Comparison of ENCODE assay signal across 9 cellular contexts in the genomic region with DNA sequence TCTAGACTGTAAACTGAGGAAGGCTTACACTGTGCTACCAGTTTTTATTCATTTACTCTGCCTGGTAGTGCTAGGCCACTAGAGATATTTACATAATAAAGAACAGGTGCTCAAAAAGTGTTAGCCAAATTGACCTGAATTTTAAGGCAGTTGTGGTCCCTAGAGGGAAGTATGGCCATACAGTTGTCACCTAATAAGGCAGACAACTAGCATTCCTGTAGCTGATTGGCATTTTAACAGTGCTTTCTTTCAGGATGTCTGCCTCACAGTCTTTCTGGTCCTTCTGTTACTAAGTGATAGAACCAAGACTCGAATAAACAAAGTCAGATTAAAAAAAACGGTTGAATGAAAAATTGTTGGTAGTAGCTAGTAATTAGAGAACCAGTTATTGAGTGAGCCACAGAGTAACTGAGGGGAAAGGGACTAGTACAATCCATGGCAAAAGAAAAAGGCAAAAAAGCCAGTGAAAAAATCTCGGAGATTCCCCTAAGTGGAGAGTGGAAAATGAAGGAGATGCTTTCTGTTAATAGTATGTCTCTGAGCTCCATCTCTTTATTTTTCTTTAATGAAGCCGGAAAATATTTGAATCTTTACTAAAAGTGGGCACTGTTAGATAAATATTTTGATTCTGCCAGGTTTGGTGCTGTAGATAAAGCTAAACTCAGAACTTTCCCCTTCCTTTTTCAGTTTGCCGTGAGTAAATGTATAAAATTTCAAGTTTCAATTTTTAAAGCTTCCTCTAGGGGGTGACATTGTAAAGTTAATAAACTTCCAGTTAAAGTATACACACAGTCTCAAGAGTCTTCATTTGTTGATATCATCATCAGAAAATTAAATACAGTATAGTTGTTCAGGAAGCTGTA. TPM values are rescaled to one million over a fixed set of nuclear protein-coding genes. Genes with fewer than 3 reads are reported as not detected.
DNase-seq lines count a peak whose midpoint lies in the region; ATAC-seq, FAIRE-seq and TF ChIP-seq lines count a peak whose summit lies in the region.
"Had no signal": no experiment of that assay in that cellular context is flagged by ENCODE, and none has a peak within 500 bp of the region (broad histone marks: within the 10 kb centered on the region; RNA-seq: fewer than 3 reads in every experiment).

No MANE protein-coding gene starts in this region.

- ATAC-seq in A549 (peak; percentile 70 to 83; a peak in 5 of 6 replicates), GM18498 (IDR thresholded peaks at IDR 0.05; ENCODE audit: unreplicated experiment) (peak; percentile 52), WTC11 (peak; percentile 93), HG02973 (IDR thresholded peaks at IDR 0.05; ENCODE audit: unreplicated experiment) (no peak)

- DNase-seq in A549 (ENCODE audit: low read depth in 1 of 2, low spot score in 1 of 2) (peak; percentile 21 to 26), WTC11 (ENCODE audit: low spot score) (no peak), superior temporal gyrus (ENCODE audit: extremely low spot score) (peak; percentile 75)
- no peak for DNase-seq in effector memory CD4-positive, alpha-beta T cell

- TF ChIP-seq CTCF in A549 (IDR thresholded peaks at IDR 0.05) (peak; percentile 47; the same call in 2 of the 3 replicates), WTC11 (IDR thresholded peaks at IDR 0.05) (peak; percentile 41; the same call in 1 of the 2 replicates)

- CTCF ChIA-PET in A549 (lab: Yijun Ruan, JAX) (interaction anchor here (0.6 to 2.2 kb wide), 25 partner anchors 9 to 1161 kb away, joined by 3 to 22 read pairs (median 4); a partner anchor contains a TSS), WTC11 (lab: Charles Lee) (interaction anchor here (0.8 to 2.5 kb wide), 17 partner anchors 9 to 319 kb away, joined by 3 to 34 read pairs (median 4); a partner anchor contains a TSS)

- no peaks in the 10 kb centered on the region for H3K36me3 ChIP-seq in HUES6 (ENCODE audit: control insufficient read depth, insufficient read depth, low read length)
- no peaks in the 10 kb centered on the region for H3K36me3 ChIP-seq in iPS-18a (ENCODE audit: control insufficient read depth, low read depth, low read length)
- no peaks in the 10 kb centered on the region for H3K36me3 ChIP-seq in effector memory CD4-positive, alpha-beta T cell (ENCODE audit: control insufficient read depth, insufficient read depth, low read length)
- H3K36me3 ChIP-seq: HAP-1 had no signal

- TF ChIP-seq EP300 in A549 (IDR thresholded peaks at IDR 0.05), result no peak

- no peaks in the 10 kb centered on the region for H3K27me3 Mint-ChIP-seq in WTC11 (ENCODE audit: low read depth)

- peak overlapping the region; percentile 63 for H3K4me2 ChIP-seq in A549

- WGBS in A549 (ENCODE audit: missing lambda C conversion rate), result 36% methylated on average over 5 of the region's 5 CpGs

- H3K4me3 Mint-ChIP-seq in WTC11, result peak overlapping the region; percentile 52

- FAIRE-seq in A549 (lab: Jason Lieb, UNC), result no peak

- no peak for TF ChIP-seq POLR2A in A549 (IDR thresholded peaks at IDR 0.05; ENCODE audit: low read length)

- H3K4me3 ChIP-seq in A549 (no peak overlapping the region), HUES6 (ENCODE audit: low read depth, low read length) (peak overlapping the region; percentile 2), iPS-18a (ENCODE audit: low read length) (peak overlapping the region; percentile 4)
- H3K4me3 ChIP-seq in effector memory CD4-positive, alpha-beta T cell (ENCODE audit: insufficient read depth, low read depth, low read length, poor library complexity, severe bottlenecking), result no peak overlapping the region
- H3K4me3 ChIP-seq: HAP-1 had no signal

- H3K27ac ChIP-seq in A549 (peak overlapping the region; percentile 16 to 68; a peak in 4 of 6 replicates), HUES6 (ENCODE audit: low read depth, low read length) (peak overlapping the region; percentile 76), iPS-18a (ENCODE audit: low read length) (peak overlapping the region; percentile 66)
- no peak overlapping the region for H3K27ac ChIP-seq in effector memory CD4-positive, alpha-beta T cell (ENCODE audit: insufficient read depth, low read length, poor library complexity, severe bottlenecking)

- H3K27me3 ChIP-seq in HUES6 (ENCODE audit: control insufficient read depth, insufficient read depth, low read length) (no peaks in the 10 kb centered on the region), iPS-18a (ENCODE audit: control insufficient read depth, insufficient read depth, low read length) (no peaks in the 10 kb centered on the region)
- H3K27me3 ChIP-seq in effector memory CD4-positive, alpha-beta T cell (replicated peaks; ENCODE audit: control insufficient read depth, insufficient read depth, low read length, poor library complexity, severe bottlenecking), result no peaks in the 10 kb centered on the region

- H3K9me3 Mint-ChIP-seq in WTC11, result no peaks in the 10 kb centered on the region

- H3K9me3 ChIP-seq in A549 (no peaks in the 10 kb centered on the region), HUES6 (ENCODE audit: control insufficient read depth, insufficient read depth, low read depth, low read length) (no peaks in the 10 kb centered on the region), iPS-18a (ENCODE audit: control insufficient read depth, low read depth, low read length) (no peaks in the 10 kb centered on the region)
- H3K9me3 ChIP-seq in effector memory CD4-positive, alpha-beta T cell (ENCODE audit: control insufficient read depth, low read length), result no peaks in the 10 kb centered on the region
- H3K9me3 ChIP-seq: HAP-1 had no signal

- POLR2A ChIA-PET in A549 (lab: Yijun Ruan, JAX), result no interaction called here
- POLR2A ChIA-PET in WTC11 (lab: Charles Lee), result no interaction called here

- peak; percentile 63 for TF ChIP-seq RAD21 in A549 (conservative IDR thresholded peaks at IDR 0.05 in 1 of 2, IDR thresholded peaks at IDR 0.05 in 1 of 2)

- peaks cover 44% of the 10 kb centered on the region for H3K4me1 Mint-ChIP-seq in WTC11

- H3K27ac Mint-ChIP-seq in WTC11, result peak overlapping the region; percentile 97

- no peaks in the 10 kb centered on the region for H3K36me3 Mint-ChIP-seq in WTC11

- H3K9ac ChIP-seq in HUES6 (ENCODE audit: low read length), result peak overlapping the region; percentile 24
- peak overlapping the region; percentile 44 for H3K9ac ChIP-seq in iPS-18a (ENCODE audit: low read length)

- H3K4me1 ChIP-seq in A549, result peaks cover 26% of the 10 kb centered on the region; the same call in 2 of the 3 replicates
- H3K4me1 ChIP-seq in HUES6 (ENCODE audit: control insufficient read depth, insufficient read depth, low read length), result peaks cover 19% of the 10 kb centered on the region
- peaks cover 17% of the 10 kb centered on the region for H3K4me1 ChIP-seq in iPS-18a (ENCODE audit: control insufficient read depth, low read depth, low read length)
- no peaks in the 10 kb centered on the region for H3K4me1 ChIP-seq in effector memory CD4-positive, alpha-beta T cell (ENCODE audit: control insufficient read depth, insufficient read depth, low read length, poor library complexity, severe bottlenecking)

TF ChIP-seq in A549, 52 proteins besides CTCF, POLR2A, EP300 and RAD21:
- TF ChIP-seq FOXS1 (CRISPR knock-in tag; IDR thresholded peaks at IDR 0.05) (no peak), SMC3 (IDR thresholded peaks at IDR 0.05) (peak; percentile 38; the same call in 1 of the 3 replicates), EHF (CRISPR knock-in tag; IDR thresholded peaks at IDR 0.05) (no peak), RCOR1 (IDR thresholded peaks at IDR 0.05; ENCODE audit: low read depth, low read length) (no peak), KDM5A (IDR thresholded peaks at IDR 0.05) (peak; percentile 39; the same call in 1 of the 2 replicates)
- TF ChIP-seq, protein P1, sequence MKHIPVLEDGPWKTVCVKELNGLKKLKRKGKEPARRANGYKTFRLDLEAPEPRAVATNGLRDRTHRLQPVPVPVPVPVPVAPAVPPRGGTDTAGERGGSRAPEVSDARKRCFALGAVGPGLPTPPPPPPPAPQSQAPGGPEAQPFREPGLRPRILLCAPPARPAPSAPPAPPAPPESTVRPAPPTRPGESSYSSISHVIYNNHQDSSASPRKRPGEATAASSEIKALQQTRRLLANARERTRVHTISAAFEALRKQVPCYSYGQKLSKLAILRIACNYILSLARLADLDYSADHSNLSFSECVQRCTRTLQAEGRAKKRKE (CRISPR knock-in tag; IDR thresholded peaks at IDR 0.05; ENCODE audit: low read depth), result no peak
TF ChIP-seq in A549: peak in this region for 2.

TF ChIP-seq in WTC11, 78 proteins besides CTCF, POLR2A, EP300 and RAD21:
- TF ChIP-seq, protein P2, sequence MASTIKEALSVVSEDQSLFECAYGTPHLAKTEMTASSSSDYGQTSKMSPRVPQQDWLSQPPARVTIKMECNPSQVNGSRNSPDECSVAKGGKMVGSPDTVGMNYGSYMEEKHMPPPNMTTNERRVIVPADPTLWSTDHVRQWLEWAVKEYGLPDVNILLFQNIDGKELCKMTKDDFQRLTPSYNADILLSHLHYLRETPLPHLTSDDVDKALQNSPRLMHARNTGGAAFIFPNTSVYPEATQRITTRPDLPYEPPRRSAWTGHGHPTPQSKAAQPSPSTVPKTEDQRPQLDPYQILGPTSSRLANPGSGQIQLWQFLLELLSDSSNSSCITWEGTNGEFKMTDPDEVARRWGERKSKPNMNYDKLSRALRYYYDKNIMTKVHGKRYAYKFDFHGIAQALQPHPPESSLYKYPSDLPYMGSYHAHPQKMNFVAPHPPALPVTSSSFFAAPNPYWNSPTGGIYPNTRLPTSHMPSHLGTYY (CRISPR knock-in tag; IDR thresholded peaks at IDR 0.05), result no peak
- TF ChIP-seq SP1 (CRISPR knock-in tag; conservative IDR thresholded peaks at IDR 0.05), result 0 out of 2 replicates have a peak, but pooled peaks have one; percentile 18

RNA-seq across cellular contexts. Expression of a gene that starts 9.1 kb away (rescaled TPM):
- polyA plus RNA-seq in A549 (2011; rRNA removed), result 85.3 and 88.0 TPM in 2 replicates
- 34.8 and 35.2 TPM in 2 replicates for polyA plus RNA-seq in A549 (2012; cell fraction: cytosol; rRNA removed)
- 14.5 and 16.2 TPM in 2 replicates for polyA plus RNA-seq in A549 (2012; cell fraction: nucleus; rRNA removed)
- polyA plus RNA-seq in A549 (2017; fragmentation: RNase III; extraction: RNeasy Plus Mini Kit Qiagen cat#74134 plus additional on column Dnase treatment), result 44.3 to 49.0 TPM (median 45.7 TPM) in 3 replicates
- 53.0 and 60.3 TPM in 2 replicates for polyA minus RNA-seq in A549 (2011; rRNA and poly(A)+ RNA removed)
- total RNA-seq in WTC11 (2021), result 55.4 to 56.3 TPM (median 56.0 TPM) in 3 replicates

RNA-seq across cellular contexts. Expression of a gene that starts 9.2 kb away (rescaled TPM):
- polyA plus RNA-seq in A549 (2011; rRNA removed), result not detected in 2 replicates
- not detected in 2 replicates for polyA plus RNA-seq in A549 (2012; cell fraction: cytosol; rRNA removed)
- 0.13 TPM in 1 of 2 replicates, not detected in the other for polyA plus RNA-seq in A549 (2012; cell fraction: nucleus; rRNA removed)
- not detected in 3 replicates for polyA plus RNA-seq in A549 (2017; fragmentation: RNase III; extraction: RNeasy Plus Mini Kit Qiagen cat#74134 plus additional on column Dnase treatment)
- 0.19 TPM in 1 of 2 replicates, not detected in the other for polyA minus RNA-seq in A549 (2011; rRNA and poly(A)+ RNA removed)
- total RNA-seq in WTC11 (2021), result not detected in 3 replicates

RNA-seq across cellular contexts. Expression of a gene that starts 23.4 kb away (rescaled TPM):
- polyA plus RNA-seq in A549 (2011; rRNA removed) (not detected in 2 replicates), A549 (2017; fragmentation: RNase III; extraction: RNeasy Plus Mini Kit Qiagen cat#74134 plus additional on column Dnase treatment) (not detected in 3 replicates)
- polyA plus RNA-seq in A549 (2012; cell fraction: cytosol; rRNA removed), result not detected in 2 replicates
- polyA plus RNA-seq in A549 (2012; cell fraction: nucleus; rRNA removed), result not detected in 2 replicates
- polyA minus RNA-seq in A549 (2011; rRNA and poly(A)+ RNA removed), result not detected in 2 replicates
- total RNA-seq in WTC11 (2021), result not detected in 3 replicates

Comparison
In these comparisons a context has a peak if more than half of its experiments do, and no peak if none do; other contexts are left out.
1. DNase-seq: peak in A549 (2 of 2) and superior temporal gyrus (single experiment); none in WTC11 (single experiment) and effector memory CD4-positive, alpha-beta T cell (0 of 3).
2. H3K4me3 ChIP-seq: peak in HUES6 (single experiment) and iPS-18a (single experiment); none in A549 (single experiment) and effector memory CD4-positive, alpha-beta T cell (single experiment).